In the genomic region with DNA sequence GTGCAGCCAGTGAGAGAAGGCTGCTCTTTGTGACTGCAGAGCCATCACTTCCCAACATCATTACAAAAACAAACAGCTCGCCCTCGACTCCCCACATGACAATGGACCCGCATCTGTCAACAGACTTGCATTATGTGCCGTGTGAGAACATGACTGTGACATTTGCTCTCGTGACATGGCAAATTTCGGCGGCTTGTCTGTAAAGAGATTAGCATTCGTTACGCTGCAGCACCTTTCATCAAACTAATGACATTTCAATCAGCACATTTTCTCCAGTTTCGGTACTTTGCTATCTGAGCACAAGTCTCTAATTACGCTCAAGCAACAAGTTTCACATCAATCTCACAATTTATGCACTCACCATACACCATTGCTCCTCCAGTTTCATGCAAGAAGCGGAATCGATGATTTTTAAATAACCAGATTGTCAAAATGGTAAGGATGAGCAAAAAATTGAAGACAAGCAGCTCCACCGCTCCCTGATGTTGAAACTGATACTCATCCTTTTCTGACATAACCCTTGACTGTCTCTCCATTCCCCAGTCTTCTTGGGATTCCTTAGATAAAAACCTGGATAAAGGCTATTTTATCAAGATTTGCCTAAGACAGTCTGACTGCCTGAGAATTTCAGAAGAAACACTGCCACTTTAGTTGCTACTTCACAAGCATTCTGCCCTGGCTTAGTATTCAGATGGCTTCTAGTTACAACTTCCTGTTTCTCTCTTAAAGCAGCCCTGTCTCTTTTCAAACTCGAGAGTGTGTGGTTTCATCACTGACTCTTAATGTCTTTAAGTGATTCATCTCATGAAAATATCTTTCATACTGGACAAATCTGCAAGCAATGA, we compare ENCODE assay signal across 8 cellular contexts. TPM values are rescaled to one million over a fixed set of nuclear protein-coding genes. Genes with fewer than 3 reads are reported as not detected.
DNase-seq lines count a peak whose midpoint lies in the region; ATAC-seq and TF ChIP-seq lines count a peak whose summit lies in the region.

Gene SLC9A9 (minus strand): TSS at position 682 of the 845 bp plus-strand sequence. CDS start 146 bp downstream, at position 536.

- DNase-seq in COR-L47 (lab: John Stamatoyannopoulos, UW) (peak; percentile 58), GM19240 (ENCODE audit: insufficient read length, low spot score) (peak; percentile 43), OCI-LY7 (ENCODE audit: low spot score) (peak; percentile 75), germinal center (ENCODE audit: low spot score) (peak; percentile 24), NCI-H187 (lab: John Stamatoyannopoulos, UW) (no peak)

- TF ChIP-seq CTCF in OCI-LY7 (conservative IDR thresholded peaks at IDR 0.05; ENCODE audit: low read length) = no peak

- H2AFZ ChIP-seq in OCI-LY7 (ENCODE audit: low read length) = peak within 1 kb of the TSS; percentile 100
- peak within 1 kb of the TSS; percentile 93 for H2AFZ ChIP-seq in neuron (ENCODE audit: low read depth, low read length)

- no peaks in the 10 kb centered on the region for H3K27me3 Mint-ChIP-seq in activated naive CD4-positive, alpha-beta T cell treated with anti-CD3 and anti-CD28 coated beads, Interleukin-2, amount 50 U/mL, for 24 hours

- BruUV-seq in OCI-LY7 (replicated peaks; lab: Mats Ljungman, UMichigan) = no TSS peak

- POLR2A ChIA-PET in OCI-LY7 (lab: Charles Lee) = interaction anchor here (0.6 to 3.2 kb wide), 8 partner anchors 10 to 848 kb away, joined by 3 to 23 read pairs (median 6); partner anchors contain the start of gene DIPK2A

- H3K79me2 ChIP-seq in OCI-LY7 (ENCODE audit: insufficient read depth, low read depth, low read length) = no peaks in the 10 kb centered on the region

- H3K9me3 ChIP-seq in OCI-LY7 (ENCODE audit: low read length) (no peaks in the 10 kb centered on the region), neuron (ENCODE audit: low read length) (no peaks in the 10 kb centered on the region)

- H3K36me3 Mint-ChIP-seq in activated naive CD4-positive, alpha-beta T cell treated with anti-CD3 and anti-CD28 coated beads, Interleukin-2, amount 50 U/mL, for 24 hours = no peaks in the 10 kb centered on the region

- H3K27ac Mint-ChIP-seq in activated naive CD4-positive, alpha-beta T cell treated with anti-CD3 and anti-CD28 coated beads, Interleukin-2, amount 50 U/mL, for 24 hours = peak within 1 kb of the TSS; percentile 88

- ATAC-seq in HG03280 (IDR thresholded peaks at IDR 0.05; ENCODE audit: unreplicated experiment) = peak; percentile 94

- no peaks in the 10 kb centered on the region for H3K27me3 ChIP-seq in neuron (ENCODE audit: insufficient read depth, low read length)

- H3K4me3 ChIP-seq in OCI-LY7 (ENCODE audit: low read depth, low read length, poor library complexity, severe bottlenecking) (peak within 1 kb of the TSS; percentile 78), neuron (ENCODE audit: low read length) (peak within 1 kb of the TSS; percentile 71)

- peak within 1 kb of the TSS; percentile 87 for H3K4me2 ChIP-seq in OCI-LY7 (ENCODE audit: low read length)

- H4K20me1 ChIP-seq in OCI-LY7 (ENCODE audit: insufficient read depth, low read length) = no peaks in the 10 kb centered on the region

- H3K4me1 Mint-ChIP-seq in activated naive CD4-positive, alpha-beta T cell treated with anti-CD3 and anti-CD28 coated beads, Interleukin-2, amount 50 U/mL, for 24 hours = peaks cover 46% of the 10 kb centered on the region

- intact Hi-C loops in OCI-LY7 (cut with micrococcal nuclease; ENCODE audit: unreplicated experiment) = loop anchor here (2.0 to 10.0 kb wide), 2 partner anchors 125 to 843 kb away; partner anchors contain the start of gene U2SURP

- no peaks in the 10 kb centered on the region for H3K36me3 ChIP-seq in OCI-LY7 (ENCODE audit: insufficient read depth, low read length)
- no peaks in the 10 kb centered on the region for H3K36me3 ChIP-seq in neuron (ENCODE audit: insufficient read depth, low read length)

- H3K9me3 Mint-ChIP-seq in activated naive CD4-positive, alpha-beta T cell treated with anti-CD3 and anti-CD28 coated beads, Interleukin-2, amount 50 U/mL, for 24 hours = no peaks in the 10 kb centered on the region

- H3K9me2 ChIP-seq in OCI-LY7 (ENCODE audit: insufficient read depth, low read length) = no peaks in the 10 kb centered on the region

- peak within 1 kb of the TSS; percentile 97 for H3K4me3 Mint-ChIP-seq in activated naive CD4-positive, alpha-beta T cell treated with anti-CD3 and anti-CD28 coated beads, Interleukin-2, amount 50 U/mL, for 24 hours

- CTCF ChIA-PET in OCI-LY7 (lab: Charles Lee; ENCODE audit: unreplicated experiment) = no interaction called here

- H3K4me1 ChIP-seq in OCI-LY7 (ENCODE audit: insufficient read depth, low read length, poor library complexity, severe bottlenecking) (peaks cover 22% of the 10 kb centered on the region), neuron (ENCODE audit: insufficient read depth, low read length) (peaks cover 24% of the 10 kb centered on the region)

- H3K27ac ChIP-seq in OCI-LY7 (ENCODE audit: low read depth, low read length, poor library complexity, severe bottlenecking) = peak within 1 kb of the TSS; percentile 8

RNA-seq across cellular contexts. Expression of gene SLC9A9, which starts in this region (rescaled TPM):
- 7.7 and 14.8 TPM in 2 replicates for total RNA-seq in OCI-LY7 (2014; rRNA removed; shearing (Covaris generic))
- 7.0 and 9.3 TPM in 2 replicates for total RNA-seq in OCI-LY7 (2022)

Comparison
In these comparisons a context has a peak if more than half of its experiments do, and no peak if none do; other contexts are left out.
1. DNase-seq: peak in COR-L47 (single experiment), GM19240 (single experiment), OCI-LY7 (single experiment) and germinal center (single experiment); none in NCI-H187 (0 of 2).